ENCODE assay signal across 17 cellular contexts in the genomic region with DNA sequence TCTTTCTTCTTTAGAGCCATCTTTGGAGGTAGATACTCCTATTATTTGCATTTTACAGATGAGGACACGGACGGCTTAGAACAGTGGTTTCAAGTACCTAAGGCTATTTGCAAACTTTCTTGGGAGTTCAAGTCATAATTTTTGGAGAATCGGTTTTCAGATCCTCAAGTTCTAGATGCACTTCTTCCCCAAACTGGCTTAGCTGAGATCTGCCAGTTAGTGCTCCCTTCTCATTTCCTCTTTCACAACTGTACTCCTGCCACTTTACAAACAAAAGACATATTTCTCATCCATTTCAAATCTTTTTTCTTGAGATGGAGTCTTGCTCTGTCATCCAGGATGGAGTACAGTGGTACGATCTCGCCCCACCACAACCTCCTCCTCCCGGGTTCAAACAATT.
"Had no signal": no experiment of that assay in that cellular context is flagged by ENCODE, and none has a peak within 500 bp of the region (broad histone marks: within the 10 kb centered on the region; RNA-seq: fewer than 3 reads in every experiment).

No MANE protein-coding gene starts in this region.

- H3K9me3 Mint-ChIP-seq: activated B cell treated with CpG ODN at 0.5 μM for 24 hours; activated naive CD4-positive, alpha-beta T cell treated with anti-CD3 and anti-CD28 coated beads, Interleukin-2, amount 50 U/mL, for 72 hours had no signal

- ATAC-seq: activated CD8-positive, alpha-beta T cell treated with anti-CD3 and anti-CD28 coated beads, Interleukin-2, amount 10 ng/mL, durations not matched to agents 7 days and 5 days; activated naive CD4-positive, alpha-beta T cell treated with anti-CD3 and anti-CD28 coated beads, Interleukin-2, amount 50 U/mL, for 72 hours; left lobe of liver had no signal

- H3K36me3 Mint-ChIP-seq: activated naive CD4-positive, alpha-beta T cell treated with anti-CD3 and anti-CD28 coated beads, Interleukin-2, amount 50 U/mL, for 72 hours had no signal

- H3K4me3 Mint-ChIP-seq: activated B cell treated with CpG ODN at 0.5 μM for 24 hours; activated CD8-positive, alpha-beta T cell treated with anti-CD3 and anti-CD28 coated beads, Interleukin-2, amount 10 ng/mL, durations not matched to agents 7 days and 5 days had no signal

- H3K4me3 ChIP-seq: colonic mucosa, esophagus muscularis mucosa, hepatocyte had no signal

- H3K9ac ChIP-seq: parathyroid adenoma had no signal

- H3K27ac Mint-ChIP-seq: activated B cell treated with CpG ODN at 0.5 μM for 24 hours; activated CD8-positive, alpha-beta T cell treated with anti-CD3 and anti-CD28 coated beads, Interleukin-2, amount 10 ng/mL, durations not matched to agents 7 days and 5 days; activated naive CD4-positive, alpha-beta T cell treated with anti-CD3 and anti-CD28 coated beads, Interleukin-2, amount 50 U/mL, for 72 hours had no signal

- H3K4me2 ChIP-seq: hepatocyte had no signal

- DNase-seq: activated B cell treated with CpG ODN at 0.5 μM for 24 hours; activated CD4-positive, alpha-beta T cell treated with anti-CD3 and anti-CD28 coated beads for 48 hours; activated CD8-positive, alpha-beta memory T cell treated with anti-CD3 and anti-CD28 coated beads, Interleukin-2, amount 50 U/mL, for 4 hours; activated CD8-positive, alpha-beta T cell treated with anti-CD3 and anti-CD28 coated beads, Interleukin-2, amount 10 ng/mL, durations not matched to agents 7 days and 5 days; activated effector memory CD4-positive, alpha-beta T cell treated with anti-CD3 and anti-CD28 coated beads, Interleukin-2, amount 50 U/mL, for 16 hours; activated T-cell treated with anti-CD3 and anti-CD28 coated beads, Interleukin-2, amount 50 U/mL, for 48 hours; amniotic stem cell; caudate nucleus; colonic mucosa; islet precursor cell; mammary epithelial cell; stimulated activated CD4-positive, alpha-beta T cell treated with anti-CD3 and anti-CD28 coated beads, Interleukin-1b, Interleukin-23, amount 100 ng/mL, for 48 hours had no signal

- H2AFZ ChIP-seq: hepatocyte, parathyroid adenoma had no signal

- H3K4me1 Mint-ChIP-seq: activated B cell treated with CpG ODN at 0.5 μM for 24 hours had no signal

- H3K79me2 ChIP-seq: hepatocyte, parathyroid adenoma had no signal

- H3K36me3 ChIP-seq: colonic mucosa had no signal

- H3K9me3 ChIP-seq: colonic mucosa, esophagus muscularis mucosa had no signal

- H3K27ac ChIP-seq: colonic mucosa, esophagus muscularis mucosa, hepatocyte, parathyroid adenoma had no signal

- H3K27me3 ChIP-seq: colonic mucosa, esophagus muscularis mucosa, hepatocyte had no signal

- H3K4me1 ChIP-seq: colonic mucosa, esophagus muscularis mucosa, parathyroid adenoma had no signal
